In the genomic region with DNA sequence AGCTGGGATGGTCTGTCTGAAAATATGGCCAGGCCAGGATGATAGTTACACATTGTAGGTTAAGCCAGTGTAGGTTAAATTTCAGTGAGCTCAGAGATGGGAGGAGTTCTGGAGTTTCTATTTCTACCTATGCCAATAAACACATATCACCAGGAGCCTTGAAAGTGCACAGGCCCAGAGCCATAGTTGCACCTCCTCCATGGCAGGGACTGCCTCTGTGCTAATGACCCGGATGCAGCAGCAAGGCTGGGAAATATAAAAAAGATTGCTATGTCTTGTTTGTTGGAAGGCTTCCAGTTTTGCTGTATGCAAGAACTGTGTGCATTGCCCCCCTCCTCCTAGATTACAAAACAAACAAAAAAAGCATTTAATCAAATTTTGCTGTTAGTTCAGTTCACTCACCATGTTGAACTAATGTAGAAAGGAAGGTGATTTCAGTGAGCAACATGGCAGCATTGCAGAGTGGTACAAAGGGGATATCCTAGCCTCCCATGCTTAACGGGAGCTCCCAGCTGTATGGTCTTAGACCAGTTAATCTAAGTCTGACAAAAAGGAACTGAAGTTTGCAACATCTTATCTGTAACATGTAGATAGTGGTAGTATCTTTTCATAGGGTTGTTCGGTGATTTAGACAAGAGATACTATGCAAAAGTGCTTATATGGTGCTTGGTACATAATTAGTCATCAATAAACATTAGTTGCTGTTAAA, we compare ENCODE assay signal across 15 cellular contexts.
DNase-seq lines count a peak whose midpoint lies in the region; ATAC-seq and TF ChIP-seq lines count a peak whose summit lies in the region.
"Had no signal": no experiment of that assay in that cellular context is flagged by ENCODE, and none has a peak within 500 bp of the region (broad histone marks: within the 10 kb centered on the region; RNA-seq: fewer than 3 reads in every experiment).

No MANE protein-coding gene starts in this region.

- no peak for TF ChIP-seq POLR2A in body of pancreas (IDR thresholded peaks at IDR 0.05)

- intact Hi-C loops in body of pancreas (cut with DNase I), result no loop called here
- intact Hi-C loops in activated CD4-positive, alpha-beta memory T cell treated with anti-CD3 and anti-CD28 coated beads for 36 hours (cut with micrococcal nuclease), result no loop called here
- intact Hi-C loops in Calu3 (cut with micrococcal nuclease; ENCODE audit: unreplicated experiment), result no loop called here

- POLR2A ChIA-PET in activated CD4-positive, alpha-beta memory T cell treated with anti-CD3 and anti-CD28 coated beads for 36 hours (lab: Charles Lee), result no interaction called here

- TF ChIP-seq CTCF in body of pancreas (IDR thresholded peaks at IDR 0.05) (no peak), Calu3 (IDR thresholded peaks at IDR 0.05; ENCODE audit: unreplicated experiment) (no peak)

- CTCF ChIA-PET in activated CD4-positive, alpha-beta memory T cell treated with anti-CD3 and anti-CD28 coated beads for 36 hours (lab: Charles Lee), result no interaction called here
- CTCF ChIA-PET in Calu3 (lab: Charles Lee), result no interaction called here

- H3K4me1 Mint-ChIP-seq in activated CD4-positive, alpha-beta memory T cell treated with anti-CD3 and anti-CD28 coated beads for 36 hours (ENCODE audit: low read depth), result no peaks in the 10 kb centered on the region
- H3K4me1 Mint-ChIP-seq in Calu3 (ENCODE audit: low read depth, unreplicated experiment), result no peaks in the 10 kb centered on the region
- H3K4me1 Mint-ChIP-seq: CD14-positive monocyte had no signal

- H3K9me3 ChIP-seq in body of pancreas, result no peaks in the 10 kb centered on the region
- H3K9me3 ChIP-seq: SJSA1 had no signal

- no peak overlapping the region for H3K27ac Mint-ChIP-seq in activated CD4-positive, alpha-beta memory T cell treated with anti-CD3 and anti-CD28 coated beads for 36 hours
- no peak overlapping the region for H3K27ac Mint-ChIP-seq in Calu3 (ENCODE audit: unreplicated experiment)
- H3K27ac Mint-ChIP-seq: CD14-positive monocyte had no signal

- H3K36me3 ChIP-seq in body of pancreas (replicated peaks in 1 of 2; ENCODE audit: insufficient read depth in 1 of 2, low read depth in 2 of 2), result no peaks in the 10 kb centered on the region
- H3K36me3 ChIP-seq: SJSA1 had no signal

- BruUV-seq in Calu3 (replicated peaks; lab: Mats Ljungman, UMichigan), result no TSS peak

- 26 to 29% methylated on average over 3 of the region's 3 CpGs for WGBS in body of pancreas, 2 donors

- H3K27me3 ChIP-seq in body of pancreas, result no peaks in the 10 kb centered on the region

- H3K36me3 Mint-ChIP-seq in activated CD4-positive, alpha-beta memory T cell treated with anti-CD3 and anti-CD28 coated beads for 36 hours, result no peaks in the 10 kb centered on the region
- H3K36me3 Mint-ChIP-seq in Calu3 (ENCODE audit: insufficient read depth, unreplicated experiment), result no peaks in the 10 kb centered on the region
- H3K36me3 Mint-ChIP-seq: CD14-positive monocyte had no signal

- peak; percentile 71 for ATAC-seq in body of pancreas

- no peak overlapping the region for H3K4me3 ChIP-seq in body of pancreas
- H3K4me3 ChIP-seq: PC-9, SJSA1 had no signal

- H3K9me3 Mint-ChIP-seq in activated CD4-positive, alpha-beta memory T cell treated with anti-CD3 and anti-CD28 coated beads for 36 hours, result no peaks in the 10 kb centered on the region
- no peaks in the 10 kb centered on the region for H3K9me3 Mint-ChIP-seq in Calu3 (ENCODE audit: low read depth, unreplicated experiment)

- DNase-seq in DMS153 (lab: John Stamatoyannopoulos, UW), result peak; percentile 49
- DNase-seq in NCI-H1105 (lab: John Stamatoyannopoulos, UW), result peak; percentile 25
- DNase-seq in NCI-H748 treated with DMSO at 0.1 percent for 48 hours (lab: John Stamatoyannopoulos, UW), result peak; percentile 45
- DNase-seq in body of pancreas, result peak; percentile 29 to 61 (median 58)
- DNase-seq in activated CD4-positive, alpha-beta memory T cell treated with anti-CD3 and anti-CD28 coated beads for 36 hours, result no peak
- DNase-seq in Calu3, result no peak
- no peak for DNase-seq in dedifferentiated amniotic fluid mesenchymal stem cell (ENCODE audit: extremely low spot score)
- no peak for DNase-seq in NCI-H187 (lab: John Stamatoyannopoulos, UW)
- DNase-seq: DMS79 treated with DMSO at 0.1 percent for 48 hours, HCEC 1CT, NCI-H1930, NCI-H524, PC-9 had no signal

- peaks cover 13% of the 10 kb centered on the region for H3K4me1 ChIP-seq in body of pancreas

- no peak overlapping the region for H3K27ac ChIP-seq in body of pancreas
- H3K27ac ChIP-seq: PC-9, SJSA1 had no signal

- no peaks in the 10 kb centered on the region for H3K27me3 Mint-ChIP-seq in activated CD4-positive, alpha-beta memory T cell treated with anti-CD3 and anti-CD28 coated beads for 36 hours
- peaks cover 85% of the 10 kb centered on the region for H3K27me3 Mint-ChIP-seq in Calu3 (ENCODE audit: unreplicated experiment)

- no peak overlapping the region for H3K4me3 Mint-ChIP-seq in activated CD4-positive, alpha-beta memory T cell treated with anti-CD3 and anti-CD28 coated beads for 36 hours
- H3K4me3 Mint-ChIP-seq in Calu3 (ENCODE audit: low read depth, unreplicated experiment), result no peak overlapping the region
- H3K4me3 Mint-ChIP-seq: CD14-positive monocyte had no signal

Comparison
In these comparisons a context has a peak if more than half of its experiments do, and no peak if none do; other contexts are left out.
1. DNase-seq: peak in DMS153 (single experiment), NCI-H1105 (single experiment), NCI-H748 treated with DMSO at 0.1 percent for 48 hours (single experiment) and body of pancreas (4 of 4); none in activated CD4-positive, alpha-beta memory T cell treated with anti-CD3 and anti-CD28 coated beads for 36 hours (single experiment), Calu3 (single experiment), dedifferentiated amniotic fluid mesenchymal stem cell (single experiment) and NCI-H187 (0 of 2).